ENCODE assay signal across 30 cellular contexts in genomic region chr11:104142701-104143100, GRCh38. TPM values are rescaled to one million over a fixed set of nuclear protein-coding genes. Genes with fewer than 3 reads are reported as not detected.
"Had no signal": no experiment of that assay in that cellular context is flagged by ENCODE, and none has a peak within 500 bp of the region (broad histone marks: within the 10 kb centered on the region; RNA-seq: fewer than 3 reads in every experiment).

No MANE protein-coding gene starts in this region.

- H3K4me1 ChIP-seq: breast epithelium, heart left ventricle had no signal

- H3K9me3 Mint-ChIP-seq: activated CD4-positive, alpha-beta memory T cell treated with anti-CD3 and anti-CD28 coated beads, Interleukin-2, amount 10 ng/mL, durations not matched to agents 7 days and 5 days; activated CD4-positive, alpha-beta T cell treated with anti-CD3 and anti-CD28 coated beads, Interleukin-2, amount 10 ng/mL, durations not matched to agents 24 days and 14 days; activated naive CD4-positive, alpha-beta T cell treated with anti-CD3 and anti-CD28 coated beads, Interleukin-2, amount 10 ng/mL, durations not matched to agents 7 days and 5 days; activated naive CD4-positive, alpha-beta T cell treated with anti-CD3 and anti-CD28 coated beads, Interleukin-2, amount 50 U/mL, for 72 hours; activated naive CD8-positive, alpha-beta T cell treated with anti-CD3 and anti-CD28 coated beads, Interleukin-2, amount 10 ng/mL, durations not matched to agents 7 days and 5 days; activated T-cell treated with anti-CD3 and anti-CD28 coated beads, Interleukin-2, amount 50 U/mL, for 24 hours; activated T-cell treated with anti-CD3 and anti-CD28 coated beads, Interleukin-2, amount 50 U/mL, for 72 hours; dendritic cell treated with granulocyte-macrophage colony-stimulating factor and Interleukin-4, amounts not matched to agents 40 ng/mL and 50 ng/mL, for 4 days; endodermal cell had no signal

- H3K27ac Mint-ChIP-seq: activated CD4-positive, alpha-beta memory T cell treated with anti-CD3 and anti-CD28 coated beads, Interleukin-2, amount 10 ng/mL, durations not matched to agents 7 days and 5 days; activated CD4-positive, alpha-beta T cell treated with anti-CD3 and anti-CD28 coated beads for 36 hours; activated CD4-positive, alpha-beta T cell treated with anti-CD3 and anti-CD28 coated beads, Interleukin-2, amount 10 ng/mL, durations not matched to agents 24 days and 14 days; activated naive CD4-positive, alpha-beta T cell treated with anti-CD3 and anti-CD28 coated beads, Interleukin-2, amount 10 ng/mL, durations not matched to agents 7 days and 5 days; activated naive CD4-positive, alpha-beta T cell treated with anti-CD3 and anti-CD28 coated beads, Interleukin-2, amount 50 U/mL, for 72 hours; activated naive CD8-positive, alpha-beta T cell treated with anti-CD3 and anti-CD28 coated beads, Interleukin-2, amount 10 ng/mL, durations not matched to agents 7 days and 5 days; activated T-cell treated with anti-CD3 and anti-CD28 coated beads, Interleukin-2, amount 50 U/mL, for 24 hours; activated T-cell treated with anti-CD3 and anti-CD28 coated beads, Interleukin-2, amount 50 U/mL, for 72 hours; dendritic cell treated with granulocyte-macrophage colony-stimulating factor and Interleukin-4, amounts not matched to agents 40 ng/mL and 50 ng/mL, for 4 days; endodermal cell had no signal

- H3K27ac ChIP-seq: ascending aorta, breast epithelium, cardiac muscle cell, coronary artery, dorsolateral prefrontal cortex, heart left ventricle had no signal

- H3K4me1 Mint-ChIP-seq: activated CD4-positive, alpha-beta memory T cell treated with anti-CD3 and anti-CD28 coated beads, Interleukin-2, amount 10 ng/mL, durations not matched to agents 7 days and 5 days; activated CD4-positive, alpha-beta T cell treated with anti-CD3 and anti-CD28 coated beads for 36 hours; activated CD4-positive, alpha-beta T cell treated with anti-CD3 and anti-CD28 coated beads, Interleukin-2, amount 10 ng/mL, durations not matched to agents 24 days and 14 days; activated naive CD4-positive, alpha-beta T cell treated with anti-CD3 and anti-CD28 coated beads, Interleukin-2, amount 10 ng/mL, durations not matched to agents 7 days and 5 days; activated naive CD8-positive, alpha-beta T cell treated with anti-CD3 and anti-CD28 coated beads, Interleukin-2, amount 10 ng/mL, durations not matched to agents 7 days and 5 days; endodermal cell had no signal

- H3K4me3 ChIP-seq: ascending aorta, breast epithelium, cardiac muscle cell, coronary artery, dorsolateral prefrontal cortex, heart left ventricle had no signal

- H3K9me3 ChIP-seq: ascending aorta, breast epithelium, heart left ventricle had no signal

- ATAC-seq: activated CD4-positive, alpha-beta T cell treated with anti-CD3 and anti-CD28 coated beads for 36 hours; activated naive CD4-positive, alpha-beta T cell treated with anti-CD3 and anti-CD28 coated beads, Interleukin-2, amount 50 U/mL, for 72 hours; activated T-cell treated with anti-CD3 and anti-CD28 coated beads, Interleukin-2, amount 50 U/mL, for 72 hours; esophagus mucosa; heart left ventricle had no signal

- H3K27me3 ChIP-seq: ascending aorta, breast epithelium, cardiac muscle cell, dorsolateral prefrontal cortex, heart left ventricle had no signal

- DNase-seq: activated CD4-positive, alpha-beta memory T cell treated with anti-CD3 and anti-CD28 coated beads, Interleukin-2, amount 10 ng/mL, durations not matched to agents 7 days and 5 days; activated CD4-positive, alpha-beta T cell treated with anti-CD3 and anti-CD28 coated beads for 36 hours; activated CD4-positive, alpha-beta T cell treated with anti-CD3 and anti-CD28 coated beads, Interleukin-2, amount 10 ng/mL, durations not matched to agents 24 days and 14 days; activated CD4-positive, alpha-beta T cell treated with anti-CD3 and anti-CD28 coated beads, Interleukin-2, amount 50 U/mL, for 4 hours; activated CD4-positive, CD25-positive, alpha-beta regulatory T cell; activated CD4-positive, CD25-positive, alpha-beta regulatory T cell treated with anti-CD3 and anti-CD28 coated beads, Interleukin-2, amount 50 U/mL, for 72 hours; activated CD8-positive, alpha-beta memory T cell treated with anti-CD3 and anti-CD28 coated beads, Interleukin-2, amount 50 U/mL, for 48 hours; activated gamma-delta T cell; activated naive CD4-positive, alpha-beta T cell; activated naive CD4-positive, alpha-beta T cell treated with anti-CD3 and anti-CD28 coated beads, Interleukin-2, amount 10 ng/mL, durations not matched to agents 7 days and 5 days; activated naive CD8-positive, alpha-beta T cell treated with anti-CD3 and anti-CD28 coated beads, Interleukin-2, amount 10 ng/mL, durations not matched to agents 7 days and 5 days; activated T-cell treated with anti-CD3 and anti-CD28 coated beads for 4 hours; activated T-cell treated with anti-CD3 and anti-CD28 coated beads, Interleukin-2, amount 50 U/mL, for 24 hours; activated T-cell treated with anti-CD3 and anti-CD28 coated beads, Interleukin-2, amount 50 U/mL, for 72 hours; central memory CD4-positive, alpha-beta T cell; dorsolateral prefrontal cortex; effector memory CD4-positive, alpha-beta T cell; endodermal cell; foreskin fibroblast; heart left ventricle; T-helper 2 cell had no signal

- H3K4me3 Mint-ChIP-seq: activated CD4-positive, alpha-beta memory T cell treated with anti-CD3 and anti-CD28 coated beads, Interleukin-2, amount 10 ng/mL, durations not matched to agents 7 days and 5 days; activated CD4-positive, alpha-beta T cell treated with anti-CD3 and anti-CD28 coated beads for 36 hours; activated CD4-positive, alpha-beta T cell treated with anti-CD3 and anti-CD28 coated beads, Interleukin-2, amount 10 ng/mL, durations not matched to agents 24 days and 14 days; activated naive CD4-positive, alpha-beta T cell treated with anti-CD3 and anti-CD28 coated beads, Interleukin-2, amount 10 ng/mL, durations not matched to agents 7 days and 5 days; activated naive CD8-positive, alpha-beta T cell treated with anti-CD3 and anti-CD28 coated beads, Interleukin-2, amount 10 ng/mL, durations not matched to agents 7 days and 5 days; activated T-cell treated with anti-CD3 and anti-CD28 coated beads, Interleukin-2, amount 50 U/mL, for 24 hours; activated T-cell treated with anti-CD3 and anti-CD28 coated beads, Interleukin-2, amount 50 U/mL, for 72 hours; brain; dendritic cell treated with granulocyte-macrophage colony-stimulating factor and Interleukin-4, amounts not matched to agents 40 ng/mL and 50 ng/mL, for 4 days; endodermal cell had no signal

- H3K36me3 Mint-ChIP-seq: activated naive CD4-positive, alpha-beta T cell treated with anti-CD3 and anti-CD28 coated beads, Interleukin-2, amount 10 ng/mL, durations not matched to agents 7 days and 5 days; activated naive CD4-positive, alpha-beta T cell treated with anti-CD3 and anti-CD28 coated beads, Interleukin-2, amount 50 U/mL, for 72 hours; activated naive CD8-positive, alpha-beta T cell treated with anti-CD3 and anti-CD28 coated beads, Interleukin-2, amount 10 ng/mL, durations not matched to agents 7 days and 5 days; brain had no signal

- H3K36me3 ChIP-seq: ascending aorta, breast epithelium, cardiac muscle cell, heart left ventricle had no signal

- H3K27me3 Mint-ChIP-seq: activated CD4-positive, alpha-beta memory T cell treated with anti-CD3 and anti-CD28 coated beads, Interleukin-2, amount 10 ng/mL, durations not matched to agents 7 days and 5 days; activated CD4-positive, alpha-beta T cell treated with anti-CD3 and anti-CD28 coated beads, Interleukin-2, amount 10 ng/mL, durations not matched to agents 24 days and 14 days; activated naive CD4-positive, alpha-beta T cell treated with anti-CD3 and anti-CD28 coated beads, Interleukin-2, amount 10 ng/mL, durations not matched to agents 7 days and 5 days; activated naive CD8-positive, alpha-beta T cell treated with anti-CD3 and anti-CD28 coated beads, Interleukin-2, amount 10 ng/mL, durations not matched to agents 7 days and 5 days; activated T-cell treated with anti-CD3 and anti-CD28 coated beads, Interleukin-2, amount 50 U/mL, for 24 hours; brain; dendritic cell treated with granulocyte-macrophage colony-stimulating factor and Interleukin-4, amounts not matched to agents 40 ng/mL and 50 ng/mL, for 4 days had no signal

RNA-seq across cellular contexts. Expression of gene PDGFD, which starts 21.2 kb away (rescaled TPM):
- total RNA-seq: activated CD4-positive, alpha-beta memory T cell treated with anti-CD3 and anti-CD28 coated beads, Interleukin-2, amount 10 ng/mL, durations not matched to agents 7 days and 5 days; activated CD4-positive, alpha-beta T cell treated with anti-CD3 and anti-CD28 coated beads for 36 hours; activated CD4-positive, alpha-beta T cell treated with anti-CD3 and anti-CD28 coated beads, Interleukin-2, amount 10 ng/mL, durations not matched to agents 24 days and 14 days; activated naive CD4-positive, alpha-beta T cell treated with anti-CD3 and anti-CD28 coated beads, Interleukin-2, amount 50 U/mL, for 72 hours; T-helper 1 cell treated with Interleukin-12 subunit alpha and Interleukin-12 subunit beta and Interleukin-4 antibody, amounts not matched to agents 30 ng/mL and 1 ng/mL, for 36 hours had no signal
